Comparison of ENCODE assay signal across 9 cellular contexts in the genomic region with DNA sequence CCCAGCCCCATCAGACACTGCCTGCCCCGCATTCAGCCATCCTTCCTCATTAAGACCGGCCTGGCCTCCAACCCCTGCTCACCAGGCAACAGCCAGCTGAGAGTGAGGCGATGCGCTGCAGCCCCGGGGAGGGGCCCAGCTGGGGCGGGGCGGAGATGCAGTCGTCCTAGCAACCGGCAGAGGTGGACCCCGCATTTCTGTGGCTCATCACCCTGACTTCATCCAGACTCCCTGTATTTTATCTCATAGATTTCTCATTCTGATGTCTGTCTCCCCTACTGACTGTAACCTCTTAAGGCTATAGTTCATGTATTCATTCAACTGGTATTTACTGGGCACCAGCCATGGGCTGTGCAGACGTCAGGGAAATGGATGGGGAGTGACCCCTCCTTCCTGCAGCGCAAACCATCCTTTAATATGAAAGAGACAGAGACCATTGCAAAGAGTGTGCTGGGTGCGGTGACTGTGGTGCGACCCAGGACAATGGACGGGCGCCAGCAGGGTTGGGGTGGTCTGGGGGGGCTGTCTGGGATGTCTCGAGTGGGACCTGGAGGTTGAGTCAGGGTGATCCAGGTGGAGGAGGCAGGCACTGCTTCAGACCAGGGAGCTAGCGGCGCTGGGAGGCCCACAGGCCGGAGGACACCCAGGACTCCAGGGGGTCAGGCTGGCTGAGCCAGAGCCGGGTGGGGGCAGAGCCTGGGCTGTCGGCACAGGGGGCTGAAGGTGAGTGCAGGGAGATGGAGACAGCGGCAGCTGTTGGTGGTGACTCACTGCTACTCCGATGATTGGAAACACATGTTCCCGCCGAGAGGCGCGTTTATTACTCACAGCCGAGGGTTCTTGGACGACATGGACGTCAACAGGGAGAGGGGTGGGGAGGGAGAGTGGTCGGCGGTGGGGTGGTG. TPM values are rescaled to one million over a fixed set of nuclear protein-coding genes. Genes with fewer than 3 reads are reported as not detected.
DNase-seq lines count a peak whose midpoint lies in the region; ATAC-seq and TF ChIP-seq lines count a peak whose summit lies in the region.
"Had no signal": no experiment of that assay in that cellular context is flagged by ENCODE, and none has a peak within 500 bp of the region (broad histone marks: within the 10 kb centered on the region; RNA-seq: fewer than 3 reads in every experiment).

No MANE protein-coding gene starts in this region.

- no peak overlapping the region for H2AFZ ChIP-seq in fibroblast of lung (ENCODE audit: low read length)

- peaks cover 0 to 4% (median 0%) of the 10 kb centered on the region in 4 donors for H3K9me3 ChIP-seq in Peyer's patch
- H3K9me3 ChIP-seq in fibroblast of lung (ENCODE audit: control insufficient read depth, insufficient read depth, low read depth, low read length): no peaks in the 10 kb centered on the region
- no peaks in the 10 kb centered on the region for H3K9me3 ChIP-seq in psoas muscle

- H4K20me1 ChIP-seq in fibroblast of lung (ENCODE audit: control insufficient read depth, extremely low read depth, insufficient read depth, low read length): no peaks in the 10 kb centered on the region

- no peak for TF ChIP-seq POLR2A in Peyer's patch (IDR thresholded peaks at IDR 0.05)

- H3K36me3 ChIP-seq in Peyer's patch: no peaks in the 10 kb centered on the region
- peaks cover 2% of the 10 kb centered on the region for H3K36me3 ChIP-seq in fibroblast of lung (ENCODE audit: control insufficient read depth, insufficient read depth, low read length)
- H3K36me3 ChIP-seq in psoas muscle (ENCODE audit: insufficient read depth in 1 of 2, low read depth in 1 of 2): no peaks in the 10 kb centered on the region

- H3K4me1 ChIP-seq in Peyer's patch (peaks cover 0 to 25% (median 3%) of the 10 kb centered on the region in 4 donors), fibroblast of lung (ENCODE audit: control insufficient read depth, extremely low read depth, insufficient read depth, low read length) (peaks cover 32% of the 10 kb centered on the region), psoas muscle (peaks cover 47% of the 10 kb centered on the region)

- no peaks in the 10 kb centered on the region for H3K79me2 ChIP-seq in fibroblast of lung (ENCODE audit: control insufficient read depth, insufficient read depth, low read length)

- 44 to 61% (median 53%) methylated on average over 33 of the region's 33 CpGs for WGBS in psoas muscle, 3 donors

- H3K4me2 ChIP-seq in fibroblast of lung (ENCODE audit: extremely low read depth, insufficient read depth, low read length): peak overlapping the region; percentile 90

- peak; percentile 37 for DNase-seq in COLO668 (lab: John Stamatoyannopoulos, UW; ENCODE audit: unreplicated experiment)
- DNase-seq in Peyer's patch: peak in 1 of 3 donors; percentile 74
- DNase-seq in fibroblast of lung (ENCODE audit: low read depth in 2 of 2): peak; percentile 98 to 99
- peak; percentile 78 to 85 for DNase-seq in psoas muscle
- DNase-seq in NCI-H345 treated with DMSO at 0.1 percent for 48 hours (lab: John Stamatoyannopoulos, UW; ENCODE audit: unreplicated experiment): no peak
- DNase-seq in CD1c-positive myeloid dendritic cell (ENCODE audit: extremely low spot score): no peak
- DNase-seq in NCI-H526 (lab: John Stamatoyannopoulos, UW): no peak
- DNase-seq: activated CD4-positive, CD25-positive, alpha-beta regulatory T cell had no signal

- H3K27me3 ChIP-seq in Peyer's patch (no peaks in the 10 kb centered on the region), fibroblast of lung (ENCODE audit: control insufficient read depth, insufficient read depth, low read length) (no peaks in the 10 kb centered on the region), psoas muscle (ENCODE audit: insufficient read depth in 3 of 3, low read length in 2 of 3) (no peaks in the 10 kb centered on the region)

- intact Hi-C loops in psoas muscle (cut with DNase I): no loop called here

- TF ChIP-seq CTCF in Peyer's patch (IDR thresholded peaks at IDR 0.05) (no peak), fibroblast of lung (conservative IDR thresholded peaks at IDR 0.05 in 1 of 2, IDR thresholded peaks at IDR 0.05 in 1 of 2; ENCODE audit: low read depth in 1 of 2, low read length in 2 of 2) (no peak), psoas muscle (IDR thresholded peaks at IDR 0.05) (no peak)

- no peak overlapping the region for H3K4me3 ChIP-seq in Peyer's patch
- H3K4me3 ChIP-seq in fibroblast of lung (replicated peaks in 1 of 4; ENCODE audit: control extremely low read depth in 1 of 4, insufficient read depth in 1 of 4, low read depth in 3 of 4, low read length in 4 of 4): peak overlapping the region in 1 of 4 experiments; percentile 32
- H3K4me3 ChIP-seq in psoas muscle: no peak overlapping the region

- H3K9ac ChIP-seq in fibroblast of lung (ENCODE audit: insufficient read depth, low read length): peak overlapping the region; percentile 74

- H3K27ac ChIP-seq in Peyer's patch (peak overlapping the region; percentile 63 to 88 (median 72)), fibroblast of lung (ENCODE audit: insufficient read depth, low read length) (peak overlapping the region; percentile 98), psoas muscle (peak overlapping the region; percentile 86)

- ATAC-seq in psoas muscle (peak; percentile 49 to 64 (median 55)), HG03439 (IDR thresholded peaks at IDR 0.05; ENCODE audit: unreplicated experiment) (no peak)

RNA-seq across cellular contexts. Expression of a gene that starts 10.5 kb away (rescaled TPM):
- total RNA-seq in Peyer's patch (10 to 100 TPM; 27.2 to 73.2 (median 45.0) TPM), fibroblast of lung (88.9 and 155 TPM in 2 replicates), psoas muscle (10 to 100 TPM; 18.5 to 53.6 (median 25.2) TPM)
- polyA plus RNA-seq in fibroblast of lung (607 and 745 TPM in 2 replicates), psoas muscle (10 to 100 TPM; 10.3 to 12.7 (median 10.6) TPM)
- polyA plus RNA-seq in fibroblast of lung (2012): 667 and 999 TPM in 2 replicates
- polyA minus RNA-seq in fibroblast of lung (ENCODE audit: low replicate concordance): 484 and 816 TPM in 2 replicates

RNA-seq across cellular contexts. Expression of a gene that starts 32.7 kb away (rescaled TPM):
- total RNA-seq in Peyer's patch (10 to 100 TPM in 2 of 4 donors, 1 to 10 TPM in 2; 1.1 to 45.4 (median 9.1) TPM), fibroblast of lung (2.3 and 2.8 TPM in 2 replicates), psoas muscle (under 1 TPM; 0.19 to 0.52 (median 0.43) TPM)
- polyA plus RNA-seq in fibroblast of lung (0.10 and 0.15 TPM in 2 replicates), psoas muscle (under 1 TPM in 1 of 3 donors, not detected in 2; 0.04 TPM)
- 0.15 and 0.35 TPM in 2 replicates for polyA plus RNA-seq in fibroblast of lung (2012)
- 0.56 TPM in 1 of 2 replicates, not detected in the other for polyA minus RNA-seq in fibroblast of lung (ENCODE audit: low replicate concordance)

RNA-seq across cellular contexts. Expression of a gene that starts 44.1 kb away (rescaled TPM):
- total RNA-seq in Peyer's patch: 1,000 to 10,000 TPM in 3 of 4 donors, 100 to 1,000 TPM in 1; 202 to 2,181 (median 1,427) TPM
- total RNA-seq in fibroblast of lung: 320 and 387 TPM in 2 replicates
- polyA plus RNA-seq in fibroblast of lung: 93.2 and 128 TPM in 2 replicates
- 160 and 278 TPM in 2 replicates for polyA plus RNA-seq in fibroblast of lung (2012)
- 166 and 363 TPM in 2 replicates for polyA minus RNA-seq in fibroblast of lung (ENCODE audit: low replicate concordance)
- total RNA-seq in psoas muscle: 10 to 100 TPM; 12.9 to 35.5 (median 22.0) TPM
- polyA plus RNA-seq in psoas muscle: 10 to 100 TPM in 1 of 3 donors, 1 to 10 TPM in 2; 8.9 to 14.9 (median 8.9) TPM

Comparison
In these comparisons a context has a peak if more than half of its experiments do, and no peak if none do; other contexts are left out.
1. DNase-seq: peak in COLO668 (single experiment), fibroblast of lung (2 of 2) and psoas muscle (2 of 2); none in NCI-H345 treated with DMSO at 0.1 percent for 48 hours (single experiment), CD1c-positive myeloid dendritic cell (single experiment) and NCI-H526 (0 of 2).
2. Peak in every context shown above with its lines, with median percentiles within 50 percentile points of each other: H3K27ac ChIP-seq.